ENCODE assay signal across 1 cellular context in the genomic region with DNA sequence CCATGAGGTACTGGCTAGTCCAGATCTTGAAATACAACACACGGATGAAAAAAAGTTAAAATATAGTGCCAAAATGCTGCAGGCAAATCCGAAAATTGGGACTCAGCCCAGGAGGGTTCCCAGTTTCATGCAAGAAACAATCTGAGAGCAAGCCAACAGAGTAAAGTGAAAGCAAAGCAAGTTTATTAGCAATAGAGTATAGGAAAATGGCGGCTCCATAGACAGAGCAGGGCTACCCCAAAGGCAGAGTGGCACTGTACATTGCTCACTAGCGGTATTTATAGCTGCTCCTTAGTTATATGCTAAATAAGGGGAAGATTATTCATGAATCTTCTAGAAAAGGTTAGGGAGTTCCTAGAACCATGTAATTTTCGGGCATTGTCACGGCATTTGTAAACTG.
A peak's percentile ranks its signal among the peaks of the same experiment; 100 is the strongest.
TF ChIP-seq lines count a peak whose summit lies in the region.

No MANE protein-coding gene starts in this region.

TF ChIP-seq in HCT116, 20 proteins besides CTCF, POLR2A, EP300 and RAD21:
- TF ChIP-seq EZH2phosphoT487 (IDR thresholded peaks at IDR 0.05; ENCODE audit: borderline replicate concordance) (no peak), CEBPB (IDR thresholded peaks at IDR 0.05; ENCODE audit: low read depth) (no peak), POLR2AphosphoS5 (IDR thresholded peaks at IDR 0.05; ENCODE audit: low read depth, low read length) (0 out of 2 replicates have a peak, but pooled peaks have one; percentile 18), ZNF274 (IDR thresholded peaks at IDR 0.05; ENCODE audit: low read depth, low read length) (no peak)
- TF ChIP-seq, protein P1, sequence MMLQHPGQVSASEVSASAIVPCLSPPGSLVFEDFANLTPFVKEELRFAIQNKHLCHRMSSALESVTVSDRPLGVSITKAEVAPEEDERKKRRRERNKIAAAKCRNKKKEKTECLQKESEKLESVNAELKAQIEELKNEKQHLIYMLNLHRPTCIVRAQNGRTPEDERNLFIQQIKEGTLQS (IDR thresholded peaks at IDR 0.05), result no peak
